ENCODE assay signal across 11 cellular contexts in the genomic region with DNA sequence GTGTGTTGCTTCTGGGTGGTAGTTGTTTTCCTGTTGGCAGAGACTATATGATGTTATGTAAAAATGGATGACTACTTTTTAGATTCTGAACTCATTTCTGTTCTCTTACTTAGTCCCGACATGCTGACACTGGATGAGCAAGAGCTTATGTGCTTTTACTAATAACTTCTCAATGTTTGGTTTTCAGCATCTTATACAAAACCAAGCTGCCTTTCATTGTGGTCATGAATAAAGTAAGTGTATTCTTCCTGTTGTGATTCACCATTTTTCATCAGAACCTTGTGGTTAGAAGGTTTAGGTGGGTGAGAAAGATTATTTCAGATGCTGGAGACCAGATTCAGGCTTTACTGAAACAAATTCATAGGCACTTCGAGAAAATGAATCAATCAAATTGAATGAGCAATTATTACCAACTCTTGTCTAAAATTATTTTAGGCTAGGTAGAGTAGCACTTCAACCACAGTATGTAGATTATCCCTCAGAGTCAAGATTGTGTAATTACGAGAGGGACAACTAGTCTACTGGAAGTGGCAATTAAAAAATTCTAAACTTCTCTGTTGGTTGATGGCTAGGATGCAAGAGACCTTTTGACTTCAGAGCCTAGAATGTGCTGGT. TPM values are rescaled to one million over a fixed set of nuclear protein-coding genes. Genes with fewer than 3 reads are reported as not detected.
DNase-seq lines count a peak whose midpoint lies in the region; ATAC-seq and TF ChIP-seq lines count a peak whose summit lies in the region.
"Had no signal": no experiment of that assay in that cellular context is flagged by ENCODE, and none has a peak within 500 bp of the region (broad histone marks: within the 10 kb centered on the region; RNA-seq: fewer than 3 reads in every experiment).

No MANE protein-coding gene starts in this region.

- peaks cover 80% of the 10 kb centered on the region for H3K36me3 Mint-ChIP-seq in CD8-positive, alpha-beta T cell
- H3K36me3 Mint-ChIP-seq in natural killer cell treated with Interleukin-12 subunit alpha and Interleukin-12 subunit beta and Interleukin-15 and Interleukin-18, amount 100 ng/mL, for 72 hours = peaks cover 36% of the 10 kb centered on the region

- H3K27me3 Mint-ChIP-seq in CD8-positive, alpha-beta T cell (ENCODE audit: low read depth) = no peaks in the 10 kb centered on the region
- no peaks in the 10 kb centered on the region for H3K27me3 Mint-ChIP-seq in natural killer cell treated with Interleukin-12 subunit alpha and Interleukin-12 subunit beta and Interleukin-15 and Interleukin-18, amount 100 ng/mL, for 72 hours
- H3K27me3 Mint-ChIP-seq: type B pancreatic cell had no signal

- POLR2A ChIA-PET in CD8-positive, alpha-beta T cell (lab: Charles Lee) = no interaction called here

- H3K27ac ChIP-seq in CD8-positive, alpha-beta T cell (ENCODE audit: low read depth, low read length) = no peak overlapping the region
- H3K27ac ChIP-seq: dorsolateral prefrontal cortex had no signal

- no peak for DNase-seq in CD8-positive, alpha-beta T cell
- DNase-seq in NCI-H226 (peak; percentile 74), astrocyte of the hippocampus (ENCODE audit: low read depth, low spot score) (peak; percentile 72), NCI-H2171 treated with DMSO at 0.1 percent for 48 hours (lab: John Stamatoyannopoulos, UW) (no peak), NCI-H1694 treated with DMSO at 0.1 percent for 48 hours (lab: John Stamatoyannopoulos, UW) (no peak), Ammon's horn (ENCODE audit: low spot score) (no peak)
- no peak for DNase-seq in natural killer cell treated with Interleukin-12 subunit alpha and Interleukin-12 subunit beta and Interleukin-15 and Interleukin-18, amount 100 ng/mL, for 72 hours (ENCODE audit: low spot score)
- DNase-seq: DMS79 treated with DMSO at 0.1 percent for 48 hours, dorsolateral prefrontal cortex, T1000 had no signal

- CTCF ChIA-PET in CD8-positive, alpha-beta T cell (lab: Charles Lee) = interaction anchor here (0.7 kb wide), 1 partner anchor 12 kb away, joined by 3 read pairs; no protein-coding TSS in a partner anchor

- no peak overlapping the region for H3K4me3 Mint-ChIP-seq in CD8-positive, alpha-beta T cell
- H3K4me3 Mint-ChIP-seq in natural killer cell treated with Interleukin-12 subunit alpha and Interleukin-12 subunit beta and Interleukin-15 and Interleukin-18, amount 100 ng/mL, for 72 hours = peak overlapping the region; percentile 58
- H3K4me3 Mint-ChIP-seq: type B pancreatic cell had no signal

- intact Hi-C loops in CD8-positive, alpha-beta T cell (cut with DNase I, micrococcal nuclease) = no loop called here

- peak overlapping the region; percentile 74 for H3K27ac Mint-ChIP-seq in CD8-positive, alpha-beta T cell
- peak overlapping the region; percentile 70 to 84 for H3K27ac Mint-ChIP-seq in natural killer cell treated with Interleukin-12 subunit alpha and Interleukin-12 subunit beta and Interleukin-15 and Interleukin-18, amount 100 ng/mL, for 72 hours
- H3K27ac Mint-ChIP-seq: type B pancreatic cell had no signal

- ATAC-seq in CD8-positive, alpha-beta T cell = peak; percentile 74
- ATAC-seq in natural killer cell treated with Interleukin-12 subunit alpha and Interleukin-12 subunit beta and Interleukin-15 and Interleukin-18, amount 100 ng/mL, for 72 hours = peak; percentile 91 to 95

- no peaks in the 10 kb centered on the region for H3K9me3 ChIP-seq in CD8-positive, alpha-beta T cell (ENCODE audit: low read length)

- H3K4me3 ChIP-seq in CD8-positive, alpha-beta T cell (ENCODE audit: low read depth, low read length) = no peak overlapping the region
- H3K4me3 ChIP-seq: dorsolateral prefrontal cortex had no signal

- H3K4me1 Mint-ChIP-seq in CD8-positive, alpha-beta T cell (ENCODE audit: low read depth) = peaks cover 15% of the 10 kb centered on the region
- peaks cover 19 to 28% of the 10 kb centered on the region in 2 donors for H3K4me1 Mint-ChIP-seq in natural killer cell treated with Interleukin-12 subunit alpha and Interleukin-12 subunit beta and Interleukin-15 and Interleukin-18, amount 100 ng/mL, for 72 hours (ENCODE audit: low read depth in 2 of 2)

- TF ChIP-seq CTCF in CD8-positive, alpha-beta T cell (IDR thresholded peaks at IDR 0.05) = no peak

- peaks cover 45% of the 10 kb centered on the region for H3K36me3 ChIP-seq in CD8-positive, alpha-beta T cell (ENCODE audit: insufficient read depth, low read length)

- H3K4me1 ChIP-seq in CD8-positive, alpha-beta T cell (ENCODE audit: insufficient read depth, low read length) = no peaks in the 10 kb centered on the region

- H3K27me3 ChIP-seq in CD8-positive, alpha-beta T cell (ENCODE audit: insufficient read depth, low read length) = no peaks in the 10 kb centered on the region
- H3K27me3 ChIP-seq: dorsolateral prefrontal cortex had no signal

- no peaks in the 10 kb centered on the region for H3K9me3 Mint-ChIP-seq in CD8-positive, alpha-beta T cell
- H3K9me3 Mint-ChIP-seq in natural killer cell treated with Interleukin-12 subunit alpha and Interleukin-12 subunit beta and Interleukin-15 and Interleukin-18, amount 100 ng/mL, for 72 hours = no peaks in the 10 kb centered on the region
- H3K9me3 Mint-ChIP-seq: type B pancreatic cell had no signal

RNA-seq across cellular contexts. Expression of a gene that starts 9.3 kb away (rescaled TPM):
- total RNA-seq in CD8-positive, alpha-beta T cell = 10 to 100 TPM; 40.6 to 41.7 TPM
- total RNA-seq in natural killer cell treated with Interleukin-12 subunit alpha and Interleukin-12 subunit beta and Interleukin-15 and Interleukin-18, amount 100 ng/mL, for 72 hours = 10 to 100 TPM; 32.7 to 36.9 TPM

RNA-seq across cellular contexts. Expression of a gene that starts 9.3 kb away (rescaled TPM):
- 1 to 10 TPM in 1 of 2 experiments, under 1 TPM in 1; 0.92 to 1.4 TPM for total RNA-seq in CD8-positive, alpha-beta T cell
- total RNA-seq in natural killer cell treated with Interleukin-12 subunit alpha and Interleukin-12 subunit beta and Interleukin-15 and Interleukin-18, amount 100 ng/mL, for 72 hours = under 1 TPM in 1 of 2 donors, not detected in 1; 0.36 TPM

RNA-seq across cellular contexts. Expression of a gene that starts 25.3 kb away (rescaled TPM):
- 10 to 100 TPM; 54.0 to 55.5 TPM for total RNA-seq in CD8-positive, alpha-beta T cell
- total RNA-seq in natural killer cell treated with Interleukin-12 subunit alpha and Interleukin-12 subunit beta and Interleukin-15 and Interleukin-18, amount 100 ng/mL, for 72 hours = 10 to 100 TPM; 32.9 to 41.9 TPM

RNA-seq across cellular contexts. Expression of a gene that starts 25.6 kb away (rescaled TPM):
- 10 to 100 TPM; 21.4 to 22.8 TPM for total RNA-seq in CD8-positive, alpha-beta T cell
- 10 to 100 TPM; 31.1 to 33.3 TPM for total RNA-seq in natural killer cell treated with Interleukin-12 subunit alpha and Interleukin-12 subunit beta and Interleukin-15 and Interleukin-18, amount 100 ng/mL, for 72 hours

RNA-seq across cellular contexts. Expression of a gene that starts 55.3 kb away (rescaled TPM):
- total RNA-seq in CD8-positive, alpha-beta T cell = 10 to 100 TPM; 12.4 TPM
- 10 to 100 TPM; 10.1 to 24.0 TPM for total RNA-seq in natural killer cell treated with Interleukin-12 subunit alpha and Interleukin-12 subunit beta and Interleukin-15 and Interleukin-18, amount 100 ng/mL, for 72 hours

Comparison
In these comparisons a context has a peak if more than half of its experiments do, and no peak if none do; other contexts are left out.
1. DNase-seq: peak in NCI-H226 (single experiment) and astrocyte of the hippocampus (single experiment); none in CD8-positive, alpha-beta T cell (0 of 7), natural killer cell treated with Interleukin-12 subunit alpha and Interleukin-12 subunit beta and Interleukin-15 and Interleukin-18, amount 100 ng/mL, for 72 hours (single experiment), NCI-H2171 treated with DMSO at 0.1 percent for 48 hours (single experiment), NCI-H1694 treated with DMSO at 0.1 percent for 48 hours (single experiment) and Ammon's horn (single experiment).